21 cellular contexts compared by ENCODE assay signal in genomic region chr1:12151465-12151864, GRCh38. TPM values are rescaled to one million over a fixed set of nuclear protein-coding genes. Genes with fewer than 3 reads are reported as not detected.
DNase-seq lines count a peak whose midpoint lies in the region; ATAC-seq and TF ChIP-seq lines count a peak whose summit lies in the region.
"Had no signal": no experiment of that assay in that cellular context is flagged by ENCODE, and none has a peak within 500 bp of the region (broad histone marks: within the 10 kb centered on the region; RNA-seq: fewer than 3 reads in every experiment).

No MANE protein-coding gene starts in this region.

- BruUV-seq in OCI-LY7 (replicated peaks; lab: Mats Ljungman, UMichigan), result no TSS peak

- H3K27ac Mint-ChIP-seq in T-helper 2 cell treated with Interferon-gamma antibody and Interleukin-4, amounts not matched to agents 5 μg/mL and 100 μg/mL, for 36 hours, result peak overlapping the region; percentile 97
- peak overlapping the region; percentile 93 for H3K27ac Mint-ChIP-seq in dendritic cell treated with granulocyte-macrophage colony-stimulating factor and Interleukin-4, amounts not matched to agents 40 ng/mL and 50 ng/mL, for 4 days

- peak overlapping the region; percentile 59 for H3K4me2 ChIP-seq in OCI-LY7 (ENCODE audit: low read length)

- H3K4me3 ChIP-seq in OCI-LY7 (ENCODE audit: low read depth, low read length, poor library complexity, severe bottlenecking) (peak overlapping the region; percentile 8), skin epidermis (no peak overlapping the region)
- H3K4me3 ChIP-seq: SK-N-MC had no signal

- in situ Hi-C loops in KBM-7 (cut with MboI; ENCODE audit: low pct_unique_long_range_greater_than_20kb, low sequenced_read_pairs), result no loop called here

- no peaks in the 10 kb centered on the region for H3K36me3 ChIP-seq in OCI-LY7 (ENCODE audit: insufficient read depth, low read length)
- H3K36me3 ChIP-seq: brain microvascular endothelial cell had no signal

- peaks cover 11% of the 10 kb centered on the region for H3K36me3 Mint-ChIP-seq in T-helper 2 cell treated with Interferon-gamma antibody and Interleukin-4, amounts not matched to agents 5 μg/mL and 100 μg/mL, for 36 hours (ENCODE audit: low read depth)
- H3K36me3 Mint-ChIP-seq in dendritic cell treated with granulocyte-macrophage colony-stimulating factor and Interleukin-4, amounts not matched to agents 40 ng/mL and 50 ng/mL, for 4 days (ENCODE audit: low read depth), result peaks cover 6% of the 10 kb centered on the region

- H3K27ac ChIP-seq in OCI-LY7 (ENCODE audit: low read depth, low read length, poor library complexity, severe bottlenecking) (peak overlapping the region; percentile 85), skin epidermis (peak overlapping the region in 15 of 21 experiments; percentile 46 to 95 (median 82))
- H3K27ac ChIP-seq: brain microvascular endothelial cell, SK-N-MC, VCaP had no signal

- peaks cover 60% of the 10 kb centered on the region for H3K4me1 ChIP-seq in OCI-LY7 (ENCODE audit: insufficient read depth, low read length, poor library complexity, severe bottlenecking)

- H3K9me2 ChIP-seq in OCI-LY7 (ENCODE audit: insufficient read depth, low read length), result no peaks in the 10 kb centered on the region

- H3K9me3 Mint-ChIP-seq in T-helper 2 cell treated with Interferon-gamma antibody and Interleukin-4, amounts not matched to agents 5 μg/mL and 100 μg/mL, for 36 hours, result peaks cover 5% of the 10 kb centered on the region
- H3K9me3 Mint-ChIP-seq in dendritic cell treated with granulocyte-macrophage colony-stimulating factor and Interleukin-4, amounts not matched to agents 40 ng/mL and 50 ng/mL, for 4 days, result no peaks in the 10 kb centered on the region

- H3K9me3 ChIP-seq in OCI-LY7 (ENCODE audit: low read length), result no peaks in the 10 kb centered on the region

- no peak overlapping the region; the same call in 1 of the 2 replicates for H2AFZ ChIP-seq in OCI-LY7 (ENCODE audit: low read length)

- CTCF ChIA-PET in OCI-LY7 (lab: Charles Lee; ENCODE audit: unreplicated experiment), result no interaction called here

- no peak for DNase-seq in T-helper 2 cell treated with Interferon-gamma antibody and Interleukin-4, amounts not matched to agents 5 μg/mL and 100 μg/mL, for 36 hours (ENCODE audit: low spot score)
- no peak for DNase-seq in T-helper 2 cell
- no peak for DNase-seq in OCI-LY7 (ENCODE audit: low spot score)
- no peak for DNase-seq in KBM-7
- DNase-seq in AG20443 (ENCODE audit: low spot score), result no peak
- DNase-seq: 8988T; activated T-cell treated with anti-CD3 and anti-CD28 coated beads, Interleukin-2, amount 50 U/mL, for 1 hour; brain microvascular endothelial cell; COR-L47; effector CD4-positive, alpha-beta T cell; foreskin melanocyte; NCI-H1092; NCI-H226; retina; stimulated activated CD4-positive, alpha-beta T cell treated with anti-CD3 and anti-CD28 coated beads, Interleukin-4, amount 100 ng/mL, for 24 hours; stimulated activated naive CD4-positive, alpha-beta T cell had no signal

- POLR2A ChIA-PET in OCI-LY7 (lab: Charles Lee), result interaction anchor here (0.6 kb wide), 1 partner anchor 19 kb away, joined by 3 read pairs; no protein-coding TSS in a partner anchor

- no peaks in the 10 kb centered on the region for H3K79me2 ChIP-seq in OCI-LY7 (ENCODE audit: insufficient read depth, low read depth, low read length)

- H4K20me1 ChIP-seq in OCI-LY7 (ENCODE audit: insufficient read depth, low read length), result no peaks in the 10 kb centered on the region

- ATAC-seq in GM21619 (IDR thresholded peaks at IDR 0.05; ENCODE audit: unreplicated experiment), result no peak

- TF ChIP-seq CTCF in OCI-LY7 (conservative IDR thresholded peaks at IDR 0.05; ENCODE audit: low read length), result no peak

- peak overlapping the region; percentile 83 for H3K4me3 Mint-ChIP-seq in T-helper 2 cell treated with Interferon-gamma antibody and Interleukin-4, amounts not matched to agents 5 μg/mL and 100 μg/mL, for 36 hours
- H3K4me3 Mint-ChIP-seq in dendritic cell treated with granulocyte-macrophage colony-stimulating factor and Interleukin-4, amounts not matched to agents 40 ng/mL and 50 ng/mL, for 4 days, result no peak overlapping the region

- H3K27me3 Mint-ChIP-seq in T-helper 2 cell treated with Interferon-gamma antibody and Interleukin-4, amounts not matched to agents 5 μg/mL and 100 μg/mL, for 36 hours (ENCODE audit: low read depth), result no peaks in the 10 kb centered on the region
- no peaks in the 10 kb centered on the region for H3K27me3 Mint-ChIP-seq in dendritic cell treated with granulocyte-macrophage colony-stimulating factor and Interleukin-4, amounts not matched to agents 40 ng/mL and 50 ng/mL, for 4 days

- intact Hi-C loops in OCI-LY7 (cut with micrococcal nuclease; ENCODE audit: unreplicated experiment), result loop anchor here (5.0 kb wide), 1 partner anchor 109 kb away; no protein-coding TSS in a partner anchor
- intact Hi-C loops in dendritic cell treated with granulocyte-macrophage colony-stimulating factor and Interleukin-4, amounts not matched to agents 40 ng/mL and 50 ng/mL, for 4 days (cut with micrococcal nuclease), result no loop called here

- peaks cover 78% of the 10 kb centered on the region for H3K4me1 Mint-ChIP-seq in T-helper 2 cell treated with Interferon-gamma antibody and Interleukin-4, amounts not matched to agents 5 μg/mL and 100 μg/mL, for 36 hours (ENCODE audit: low read depth)
- peaks cover 82% of the 10 kb centered on the region for H3K4me1 Mint-ChIP-seq in dendritic cell treated with granulocyte-macrophage colony-stimulating factor and Interleukin-4, amounts not matched to agents 40 ng/mL and 50 ng/mL, for 4 days (ENCODE audit: low read depth)

RNA-seq across cellular contexts. Expression of gene TNFRSF1B, which starts 15.3 kb away (rescaled TPM):
- not detected in 2 replicates for total RNA-seq in OCI-LY7 (2014; rRNA removed; shearing (Covaris generic))
- total RNA-seq in OCI-LY7 (2022), result not detected in 2 replicates
